ENCODE assay signal across 29 cellular contexts in the genomic region with DNA sequence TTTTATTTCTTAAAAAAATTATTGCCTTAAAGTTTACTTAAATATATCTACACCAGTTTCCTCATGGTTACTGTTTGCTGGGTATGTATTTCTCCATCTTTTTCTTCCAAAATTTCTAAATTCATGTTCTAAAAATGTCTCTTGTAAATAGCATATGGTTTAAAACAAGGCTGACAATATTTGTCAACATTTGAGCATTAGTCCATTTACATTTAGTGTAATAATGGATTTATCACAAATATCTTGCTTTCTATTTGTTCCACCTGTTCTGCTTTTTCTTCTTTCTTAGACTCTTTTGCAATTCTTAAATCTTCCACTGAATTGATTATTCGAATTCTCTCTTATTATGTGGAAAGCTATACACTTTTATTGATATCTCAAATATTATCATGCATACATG.
"Had no signal": no experiment of that assay in that cellular context is flagged by ENCODE, and none has a peak within 500 bp of the region (broad histone marks: within the 10 kb centered on the region; RNA-seq: fewer than 3 reads in every experiment).

No MANE protein-coding gene starts in this region.

- H3K27ac ChIP-seq: breast epithelium, cardiac muscle cell, colonic mucosa, foreskin keratinocyte, gastrocnemius medialis, heart right ventricle, hepatocyte had no signal

- ATAC-seq: activated CD4-positive, alpha-beta T cell treated with anti-CD3 and anti-CD28 coated beads for 36 hours; activated naive CD4-positive, alpha-beta T cell treated with anti-CD3 and anti-CD28 coated beads, Interleukin-2, amount 50 U/mL, for 72 hours; activated T-cell treated with anti-CD3 and anti-CD28 coated beads, Interleukin-2, amount 50 U/mL, for 72 hours; esophagus mucosa; foreskin keratinocyte; gastrocnemius medialis; heart right ventricle had no signal

- H3K27me3 ChIP-seq: breast epithelium, cardiac muscle cell, colonic mucosa, foreskin keratinocyte, gastrocnemius medialis, heart right ventricle, hepatocyte had no signal

- FAIRE-seq: astrocyte, endometrium had no signal

- DNase-seq: activated CD4-positive, alpha-beta memory T cell treated with anti-CD3 and anti-CD28 coated beads for 36 hours; activated CD4-positive, alpha-beta T cell treated with anti-CD3 and anti-CD28 coated beads for 36 hours; activated CD4-positive, alpha-beta T cell treated with anti-CD3 and anti-CD28 coated beads, Interleukin-2, amount 10 ng/mL, durations not matched to agents 24 days and 14 days; activated CD4-positive, CD25-positive, alpha-beta regulatory T cell; activated CD4-positive, CD25-positive, alpha-beta regulatory T cell treated with anti-CD3 and anti-CD28 coated beads, Interleukin-2, amount 50 U/mL, for 72 hours; activated gamma-delta T cell; activated naive CD4-positive, alpha-beta T cell; activated naive CD4-positive, alpha-beta T cell treated with anti-CD3 and anti-CD28 coated beads, Interleukin-2, amount 10 ng/mL, durations not matched to agents 7 days and 5 days; activated naive CD8-positive, alpha-beta T cell treated with anti-CD3 and anti-CD28 coated beads, Interleukin-2, amount 10 ng/mL, durations not matched to agents 7 days and 5 days; activated T-cell treated with anti-CD3 and anti-CD28 coated beads for 4 hours; activated T-cell treated with anti-CD3 and anti-CD28 coated beads, Interleukin-2, amount 50 U/mL, for 24 hours; activated T-cell treated with anti-CD3 and anti-CD28 coated beads, Interleukin-2, amount 50 U/mL, for 72 hours; amniotic stem cell; anterior cingulate cortex; central memory CD4-positive, alpha-beta T cell; cerebellar nuclear complex; colonic mucosa; effector CD8-positive, alpha-beta T cell; gastrocnemius medialis; heart right ventricle; T-helper 2 cell had no signal

- H3K4me1 ChIP-seq: breast epithelium, colonic mucosa, foreskin keratinocyte, gastrocnemius medialis had no signal

- H2AFZ ChIP-seq: hepatocyte had no signal

- H3K4me3 ChIP-seq: breast epithelium, cardiac muscle cell, colonic mucosa, gastrocnemius medialis, heart right ventricle, hepatocyte had no signal

- H3K4me2 ChIP-seq: hepatocyte had no signal

- H3K79me2 ChIP-seq: hepatocyte had no signal

- H3K36me3 ChIP-seq: breast epithelium, cardiac muscle cell, colonic mucosa had no signal
